ENCODE assay signal across 32 cellular contexts in the genomic region with DNA sequence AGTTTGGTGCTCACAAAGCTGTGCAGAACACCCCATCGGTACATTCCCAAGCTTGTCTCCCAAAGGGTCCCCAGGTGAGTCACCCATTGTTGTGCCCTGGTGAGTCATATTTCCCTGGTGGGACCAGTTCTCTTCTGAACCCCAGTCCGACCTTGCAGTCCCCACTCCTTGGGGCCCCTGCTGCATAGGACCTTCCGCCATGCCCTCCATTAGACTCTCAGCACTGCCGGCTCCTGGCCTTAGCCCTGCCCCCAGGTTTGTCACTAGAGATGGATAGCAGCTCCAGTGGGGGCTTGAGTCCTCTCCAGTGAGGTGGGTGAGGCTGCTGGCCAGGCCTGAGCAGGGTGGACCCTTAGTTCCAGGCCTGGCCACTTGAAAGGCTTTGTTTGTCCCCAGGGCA.
"Had no signal": no experiment of that assay in that cellular context is flagged by ENCODE, and none has a peak within 500 bp of the region (broad histone marks: within the 10 kb centered on the region; RNA-seq: fewer than 3 reads in every experiment).

No MANE protein-coding gene starts in this region.

- H3K36me3 ChIP-seq: adrenal gland had no signal

- FAIRE-seq: colon, frontal cortex had no signal

- H3K4me1 ChIP-seq: adrenal gland had no signal

- H3K27me3 Mint-ChIP-seq: activated CD4-positive, alpha-beta memory T cell treated with anti-CD3 and anti-CD28 coated beads for 36 hours; activated naive CD4-positive, alpha-beta T cell treated with anti-CD3 and anti-CD28 coated beads, Interleukin-2, amount 50 U/mL, for 24 hours; activated naive CD8-positive, alpha-beta T cell treated with anti-CD3 and anti-CD28 coated beads for 36 hours; activated naive CD8-positive, alpha-beta T cell treated with anti-CD3 and anti-CD28 coated beads, Interleukin-2, amount 50 U/mL, for 24 hours had no signal

- H3K27ac ChIP-seq: adrenal gland, body of pancreas, epithelial cell of prostate had no signal

- H3K4me3 ChIP-seq: adrenal gland, body of pancreas had no signal

- H3K27me3 ChIP-seq: adrenal gland, body of pancreas had no signal

- DNase-seq: activated CD4-positive, alpha-beta memory T cell treated with anti-CD3 and anti-CD28 coated beads for 36 hours; activated CD4-positive, alpha-beta T cell treated with anti-CD3 and anti-CD28 coated beads for 36 hours; activated CD4-positive, alpha-beta T cell treated with anti-CD3 and anti-CD28 coated beads, Interleukin-2, amount 10 ng/mL, durations not matched to agents 24 days and 14 days; activated CD4-positive, CD25-positive, alpha-beta regulatory T cell; activated CD4-positive, CD25-positive, alpha-beta regulatory T cell treated with anti-CD3 and anti-CD28 coated beads, Interleukin-2, amount 50 U/mL, for 72 hours; activated CD8-positive, alpha-beta memory T cell treated with anti-CD3 and anti-CD28 coated beads, Interleukin-2, amount 10 ng/mL, durations not matched to agents 7 days and 5 days; activated CD8-positive, alpha-beta memory T cell treated with anti-CD3 and anti-CD28 coated beads, Interleukin-2, amount 50 U/mL, for 4 hours; activated CD8-positive, alpha-beta T cell treated with anti-CD3 and anti-CD28 coated beads, Interleukin-2, amount 10 ng/mL, durations not matched to agents 7 days and 5 days; activated effector memory CD4-positive, alpha-beta T cell treated with anti-CD3 and anti-CD28 coated beads, Interleukin-2, amount 50 U/mL, for 16 hours; activated naive CD4-positive, alpha-beta T cell treated with anti-CD3 and anti-CD28 coated beads for 36 hours; activated naive CD8-positive, alpha-beta T cell treated with anti-CD3 and anti-CD28 coated beads for 36 hours; activated naive CD8-positive, alpha-beta T cell treated with anti-CD3 and anti-CD28 coated beads, Interleukin-2, amount 50 U/mL, for 24 hours; activated T-cell treated with anti-CD3 and anti-CD28 coated beads, Interleukin-2, amount 50 U/mL, for 1 hour; activated T-cell treated with anti-CD3 and anti-CD28 coated beads, Interleukin-2, amount 50 U/mL, for 48 hours; adrenal gland; amygdala; aorta; body of pancreas; caudate nucleus; cortex of kidney; dermis blood vessel endothelial cell; effector CD4-positive, alpha-beta T cell; effector memory CD8-positive, alpha-beta T cell; foreskin fibroblast; head of caudate nucleus; T-helper 2 cell had no signal

- H3K9me3 Mint-ChIP-seq: activated naive CD8-positive, alpha-beta T cell treated with anti-CD3 and anti-CD28 coated beads for 36 hours had no signal

- H3K27ac Mint-ChIP-seq: activated CD4-positive, alpha-beta memory T cell treated with anti-CD3 and anti-CD28 coated beads for 36 hours; activated CD4-positive, alpha-beta T cell treated with anti-CD3 and anti-CD28 coated beads for 36 hours; activated CD4-positive, alpha-beta T cell treated with anti-CD3 and anti-CD28 coated beads, Interleukin-2, amount 10 ng/mL, durations not matched to agents 24 days and 14 days; activated CD8-positive, alpha-beta memory T cell treated with anti-CD3 and anti-CD28 coated beads, Interleukin-2, amount 10 ng/mL, durations not matched to agents 7 days and 5 days; activated naive CD4-positive, alpha-beta T cell treated with anti-CD3 and anti-CD28 coated beads for 36 hours; activated naive CD4-positive, alpha-beta T cell treated with anti-CD3 and anti-CD28 coated beads, Interleukin-2, amount 50 U/mL, for 24 hours; activated naive CD8-positive, alpha-beta T cell treated with anti-CD3 and anti-CD28 coated beads for 36 hours; activated naive CD8-positive, alpha-beta T cell treated with anti-CD3 and anti-CD28 coated beads, Interleukin-2, amount 50 U/mL, for 24 hours; activated T-helper 1 cell treated with anti-CD3 and anti-CD28 coated beads, Interleukin-12 subunit alpha, Interleukin-12 subunit beta, Interleukin-2, Interleukin-4 antibody, amounts not matched to agents 30 ng/mL and 10 ng/mL and 1 ng/mL, durations not matched to agents 14 hours and 24 hours and 36 hours; activated T-helper 2 cell treated with anti-CD3 and anti-CD28 coated beads, Interferon-gamma antibody, Interleukin-2, Interleukin-4, amounts not matched to agents 10 μg/mL and 5 μg/mL and 100 μg/mL, durations not matched to agents 14 hours and 24 hours and 36 hours; effector memory CD8-positive, alpha-beta T cell had no signal

- H3K4me3 Mint-ChIP-seq: activated CD4-positive, alpha-beta memory T cell treated with anti-CD3 and anti-CD28 coated beads for 36 hours; activated CD4-positive, alpha-beta T cell treated with anti-CD3 and anti-CD28 coated beads for 36 hours; activated CD4-positive, alpha-beta T cell treated with anti-CD3 and anti-CD28 coated beads, Interleukin-2, amount 10 ng/mL, durations not matched to agents 24 days and 14 days; activated CD8-positive, alpha-beta memory T cell treated with anti-CD3 and anti-CD28 coated beads, Interleukin-2, amount 10 ng/mL, durations not matched to agents 7 days and 5 days; activated CD8-positive, alpha-beta T cell treated with anti-CD3 and anti-CD28 coated beads, Interleukin-2, amount 10 ng/mL, durations not matched to agents 7 days and 5 days; activated naive CD4-positive, alpha-beta T cell treated with anti-CD3 and anti-CD28 coated beads for 36 hours; activated naive CD4-positive, alpha-beta T cell treated with anti-CD3 and anti-CD28 coated beads, Interleukin-2, amount 50 U/mL, for 24 hours; activated naive CD8-positive, alpha-beta T cell treated with anti-CD3 and anti-CD28 coated beads for 36 hours; activated naive CD8-positive, alpha-beta T cell treated with anti-CD3 and anti-CD28 coated beads, Interleukin-2, amount 50 U/mL, for 24 hours; activated T-helper 1 cell treated with anti-CD3 and anti-CD28 coated beads, Interleukin-12 subunit alpha, Interleukin-12 subunit beta, Interleukin-2, Interleukin-4 antibody, amounts not matched to agents 30 ng/mL and 10 ng/mL and 1 ng/mL, durations not matched to agents 14 hours and 24 hours and 36 hours; effector memory CD8-positive, alpha-beta T cell had no signal

- ATAC-seq: activated CD4-positive, alpha-beta T cell treated with anti-CD3 and anti-CD28 coated beads for 36 hours; activated CD8-positive, alpha-beta memory T cell treated with anti-CD3 and anti-CD28 coated beads, Interleukin-2, amount 10 ng/mL, durations not matched to agents 7 days and 5 days; activated CD8-positive, alpha-beta T cell treated with anti-CD3 and anti-CD28 coated beads, Interleukin-2, amount 10 ng/mL, durations not matched to agents 7 days and 5 days; activated naive CD8-positive, alpha-beta T cell treated with anti-CD3 and anti-CD28 coated beads, Interleukin-2, amount 50 U/mL, for 24 hours; body of pancreas; effector memory CD8-positive, alpha-beta T cell had no signal

- H3K9me3 ChIP-seq: adrenal gland had no signal
